ENCODE assay signal across 13 cellular contexts in the genomic region with DNA sequence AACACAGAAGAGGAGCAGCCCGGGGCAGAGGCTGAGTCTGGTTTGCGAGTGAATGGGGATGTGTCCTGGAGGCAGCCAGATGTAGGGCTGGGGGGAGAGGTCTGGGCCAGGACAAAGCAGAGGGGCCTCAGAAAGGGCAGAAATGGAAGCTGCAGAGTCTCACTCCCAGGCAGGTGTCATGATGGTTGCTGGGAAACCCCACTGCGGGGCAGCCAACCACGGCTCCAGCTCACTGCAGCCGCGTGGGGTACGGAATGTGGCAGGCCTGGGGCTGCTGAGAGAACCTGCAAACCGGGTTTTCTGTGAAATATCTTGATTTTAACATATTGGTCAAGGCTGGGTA. TPM values are rescaled to one million over a fixed set of nuclear protein-coding genes. Genes with fewer than 3 reads are reported as not detected.
DNase-seq lines count a peak whose midpoint lies in the region; ATAC-seq and TF ChIP-seq lines count a peak whose summit lies in the region.
"Had no signal": no experiment of that assay in that cellular context is flagged by ENCODE, and none has a peak within 500 bp of the region (broad histone marks: within the 10 kb centered on the region; RNA-seq: fewer than 3 reads in every experiment).

No MANE protein-coding gene starts in this region.

- H3K4ac ChIP-seq in neuronal stem cell (ENCODE audit: low read length) = no peak overlapping the region

- no peaks in the 10 kb centered on the region for H3K36me3 ChIP-seq in GM23338 (ENCODE audit: insufficient read depth)
- no peaks in the 10 kb centered on the region for H3K36me3 ChIP-seq in neuronal stem cell (replicated peaks in 1 of 2; ENCODE audit: control insufficient read depth in 2 of 2, insufficient read depth in 2 of 2, low read length in 2 of 2)

- H3K27ac ChIP-seq in GM23338 (ENCODE audit: low read depth) = no peak overlapping the region
- H3K27ac ChIP-seq in neuronal stem cell (replicated peaks; ENCODE audit: low read length) = no peak overlapping the region

- no peak overlapping the region for H3K14ac ChIP-seq in neuronal stem cell (ENCODE audit: low read length)

- H3K4me3 Mint-ChIP-seq in GM23338 = 0 out of 3 replicates have a peak overlapping the region, but pooled peaks have one; percentile 12
- H3K4me3 Mint-ChIP-seq in activated T-cell treated with anti-CD3 and anti-CD28 coated beads, Interleukin-2, amount 50 U/mL, for 72 hours = peak overlapping the region; percentile 51 to 67

- H3K23ac ChIP-seq in neuronal stem cell (ENCODE audit: low read depth, low read length, poor library complexity) = no peak overlapping the region

- H2BK12ac ChIP-seq in neuronal stem cell (ENCODE audit: low read length) = no peak overlapping the region

- H3K9ac ChIP-seq in neuronal stem cell (ENCODE audit: low read depth, low read length, poor library complexity) = no peak overlapping the region

- H3K9me2 ChIP-seq in GM23338 (ENCODE audit: insufficient read depth) = no peaks in the 10 kb centered on the region

- DNase-seq in activated CD4-positive, alpha-beta T cell treated with anti-CD3 and anti-CD28 coated beads for 48 hours = peak; percentile 35
- no peak for DNase-seq in activated CD4-positive, alpha-beta T cell treated with anti-CD3 and anti-CD28 coated beads, Interleukin-2, amount 50 U/mL, for 48 hours
- DNase-seq in GM23338 (ENCODE audit: low spot score) (peak; percentile 32), neuronal stem cell (ENCODE audit: low spot score) (no peak), NCI-H1436 treated with DMSO at 0.1 percent for 48 hours (lab: John Stamatoyannopoulos, UW) (no peak), Kasumi-1 (lab: John Stamatoyannopoulos, UW) (no peak)
- peak; percentile 21 to 63 for DNase-seq in activated T-cell treated with anti-CD3 and anti-CD28 coated beads, Interleukin-2, amount 50 U/mL, for 72 hours
- DNase-seq: DMS79 treated with DMSO at 0.1 percent for 48 hours, islet precursor cell, NCI-H1092, NCI-H524 treated with DMSO at 0.1 percent for 48 hours, Right ventricle myocardium superior had no signal

- H3K9me3 ChIP-seq in neuronal stem cell (replicated peaks in 1 of 2; ENCODE audit: control insufficient read depth in 2 of 2, insufficient read depth in 1 of 2, low read depth in 1 of 2, low read length in 2 of 2) = no peaks in the 10 kb centered on the region

- H3K4me1 ChIP-seq in GM23338 (ENCODE audit: insufficient read depth) = no peaks in the 10 kb centered on the region
- H3K4me1 ChIP-seq in neuronal stem cell (ENCODE audit: control insufficient read depth in 2 of 2, insufficient read depth in 1 of 2, low read depth in 1 of 2, low read length in 2 of 2) = peaks cover 14 to 21% of the 10 kb centered on the region in 2 donors

- no peak overlapping the region for H2BK5ac ChIP-seq in neuronal stem cell (ENCODE audit: low read length)

- peaks cover 38% of the 10 kb centered on the region for H3K4me1 Mint-ChIP-seq in GM23338
- H3K4me1 Mint-ChIP-seq in activated T-cell treated with anti-CD3 and anti-CD28 coated beads, Interleukin-2, amount 50 U/mL, for 72 hours (ENCODE audit: low read depth) = peaks cover 38% of the 10 kb centered on the region

- no peaks in the 10 kb centered on the region for H3K79me1 ChIP-seq in neuronal stem cell (ENCODE audit: low read depth, low read length)

- peaks cover 15% of the 10 kb centered on the region for H3K27me3 Mint-ChIP-seq in GM23338 (ENCODE audit: insufficient read depth, low read depth, poor library complexity)
- H3K27me3 Mint-ChIP-seq in activated T-cell treated with anti-CD3 and anti-CD28 coated beads, Interleukin-2, amount 50 U/mL, for 72 hours (ENCODE audit: low read depth) = peaks cover 26% of the 10 kb centered on the region

- H3F3A ChIP-seq in GM23338 (replicated peaks; ENCODE audit: low read depth) = no peaks in the 10 kb centered on the region

- no peak for TF ChIP-seq CTCF in GM23338 (conservative IDR thresholded peaks at IDR 0.05; ENCODE audit: low read depth in 2 of 2)

- H3K4me3 ChIP-seq in GM23338 (no peak overlapping the region), neuronal stem cell (ENCODE audit: low read length in 2 of 2) (no peak overlapping the region)

- H2AFZ ChIP-seq in GM23338 = no peak overlapping the region
- peak overlapping the region; percentile 39 for H2AFZ ChIP-seq in neuronal stem cell (ENCODE audit: low read length)

- no CpG with 5 or more reads among the region's 8 CpGs for WGBS in neuronal stem cell (ENCODE audit: extremely low coverage in 2 of 2, insufficient read length in 2 of 2, insufficient replicate concordance in 1 of 2), 2 donors

- H3K36me3 Mint-ChIP-seq in GM23338 (ENCODE audit: low read depth) = no peaks in the 10 kb centered on the region
- H3K36me3 Mint-ChIP-seq in activated T-cell treated with anti-CD3 and anti-CD28 coated beads, Interleukin-2, amount 50 U/mL, for 72 hours (ENCODE audit: insufficient read depth in 2 of 2) = no peaks in the 10 kb centered on the region

- ATAC-seq in GM23338 = peak; percentile 3; the same call in 1 of the 3 replicates
- peak; percentile 32 to 53 for ATAC-seq in activated T-cell treated with anti-CD3 and anti-CD28 coated beads, Interleukin-2, amount 50 U/mL, for 72 hours (replicated peaks in 1 of 2)
- ATAC-seq in GM19467 (IDR thresholded peaks at IDR 0.05; ENCODE audit: unreplicated experiment) = no peak

- no peaks in the 10 kb centered on the region for H3K79me2 ChIP-seq in GM23338 (replicated peaks; ENCODE audit: insufficient read depth)

- H3K18ac ChIP-seq in neuronal stem cell (ENCODE audit: low read length) = peak overlapping the region; percentile 72

- H2BK120ac ChIP-seq in neuronal stem cell (ENCODE audit: low read depth, low read length) = no peak overlapping the region

- H3K27me3 ChIP-seq in GM23338 (ENCODE audit: insufficient read depth) (no peaks in the 10 kb centered on the region), neuronal stem cell (ENCODE audit: control insufficient read depth in 3 of 3, insufficient read depth in 3 of 3, low read depth in 1 of 3, low read length in 3 of 3) (no peaks in the 10 kb centered on the region)

- peak overlapping the region; percentile 89; the same call in 1 of the 2 replicates for H3K27ac Mint-ChIP-seq in GM23338
- no peak overlapping the region for H3K27ac Mint-ChIP-seq in activated T-cell treated with anti-CD3 and anti-CD28 coated beads, Interleukin-2, amount 50 U/mL, for 72 hours

- H3K4me2 ChIP-seq in GM23338 = no peak overlapping the region
- no peak overlapping the region for H3K4me2 ChIP-seq in neuronal stem cell (ENCODE audit: insufficient read depth, low read length, poor library complexity, severe bottlenecking)

- H4K20me1 ChIP-seq in GM23338 (replicated peaks; ENCODE audit: insufficient read depth) = no peaks in the 10 kb centered on the region

- H2BK15ac ChIP-seq in neuronal stem cell (ENCODE audit: low read length) = peak overlapping the region; percentile 93

- no peak overlapping the region for H4K91ac ChIP-seq in neuronal stem cell (ENCODE audit: low read depth, low read length, poor library complexity)

- H4K8ac ChIP-seq in neuronal stem cell (ENCODE audit: low read depth, low read length) = no peak overlapping the region

- H3K9me3 Mint-ChIP-seq in GM23338 = no peaks in the 10 kb centered on the region
- no peaks in the 10 kb centered on the region for H3K9me3 Mint-ChIP-seq in activated T-cell treated with anti-CD3 and anti-CD28 coated beads, Interleukin-2, amount 50 U/mL, for 72 hours

- H2AK5ac ChIP-seq in neuronal stem cell (ENCODE audit: low read depth, low read length) = peak overlapping the region; percentile 79

TF ChIP-seq in GM23338, 12 proteins besides CTCF, POLR2A, EP300 and RAD21 (continues in another document):
- TF ChIP-seq ZNF114 (CRISPR knock-in tag; IDR thresholded peaks at IDR 0.05) = no peak

RNA-seq across cellular contexts. Expression of a gene that starts 57.8 kb away (rescaled TPM):
- 61.9 and 65.3 TPM in 2 replicates for total RNA-seq in GM23338 (2014; rRNA removed; shearing (Covaris generic))
- 20.2 TPM in 2 replicates for polyA plus RNA-seq in GM23338 (2016; fragmentation: Nextera tagmentation; extraction: Ambion mirVana)
- total RNA-seq in activated T-cell treated with anti-CD3 and anti-CD28 coated beads, Interleukin-2, amount 50 U/mL, for 72 hours = 10 to 100 TPM; 71.2 to 75.9 TPM
- 29.2 TPM for polyA plus RNA-seq in neuronal stem cell (2013, experiment 1 of 2)
- polyA plus RNA-seq in neuronal stem cell (2013, experiment 2 of 2) = 27.7 TPM

RNA-seq across cellular contexts. Expression of a gene that starts 57.8 kb away (rescaled TPM):
- 16.4 and 16.5 TPM in 2 replicates for total RNA-seq in GM23338 (2014; rRNA removed; shearing (Covaris generic))
- 13.8 and 17.9 TPM in 2 replicates for polyA plus RNA-seq in GM23338 (2016; fragmentation: Nextera tagmentation; extraction: Ambion mirVana)
- total RNA-seq in activated T-cell treated with anti-CD3 and anti-CD28 coated beads, Interleukin-2, amount 50 U/mL, for 72 hours = 10 to 100 TPM; 21.9 to 25.8 TPM
- polyA plus RNA-seq in neuronal stem cell (2013, experiment 1 of 2) = 11.8 TPM
- 12.4 TPM for polyA plus RNA-seq in neuronal stem cell (2013, experiment 2 of 2)

Comparison
In these comparisons a context has a peak if more than half of its experiments do, and no peak if none do; other contexts are left out.
1. DNase-seq: peak in activated CD4-positive, alpha-beta T cell treated with anti-CD3 and anti-CD28 coated beads for 48 hours (single experiment), GM23338 (single experiment) and activated T-cell treated with anti-CD3 and anti-CD28 coated beads, Interleukin-2, amount 50 U/mL, for 72 hours (2 of 2); none in activated CD4-positive, alpha-beta T cell treated with anti-CD3 and anti-CD28 coated beads, Interleukin-2, amount 50 U/mL, for 48 hours (0 of 2), neuronal stem cell (single experiment), NCI-H1436 treated with DMSO at 0.1 percent for 48 hours (single experiment) and Kasumi-1 (0 of 2).